Comparison of ENCODE assay signal across 18 cellular contexts in genomic region chr1:17369466-17369865, GRCh38. TPM values are rescaled to one million over a fixed set of nuclear protein-coding genes. Genes with fewer than 3 reads are reported as not detected.
DNase-seq lines count a peak whose midpoint lies in the region; ATAC-seq and TF ChIP-seq lines count a peak whose summit lies in the region.
"Had no signal": no experiment of that assay in that cellular context is flagged by ENCODE, and none has a peak within 500 bp of the region (broad histone marks: within the 10 kb centered on the region; RNA-seq: fewer than 3 reads in every experiment).

No MANE protein-coding gene starts in this region.

- H2AFZ ChIP-seq in neuronal stem cell (ENCODE audit: low read length): no peak overlapping the region
- H2AFZ ChIP-seq: parathyroid adenoma had no signal

- H3K18ac ChIP-seq in neuronal stem cell (ENCODE audit: low read length): peak overlapping the region; percentile 55

- TF ChIP-seq POLR2A in sigmoid colon (IDR thresholded peaks at IDR 0.05): no peak

- no peak overlapping the region for H4K8ac ChIP-seq in neuronal stem cell (ENCODE audit: low read depth, low read length)

- H3K4me1 ChIP-seq in neuronal stem cell (ENCODE audit: control insufficient read depth in 2 of 2, insufficient read depth in 1 of 2, low read depth in 1 of 2, low read length in 2 of 2) (no peaks in the 10 kb centered on the region), sigmoid colon (no peaks in the 10 kb centered on the region)
- H3K4me1 ChIP-seq: parathyroid adenoma had no signal

- H3K9me3 ChIP-seq in MG63: no peaks in the 10 kb centered on the region
- peaks cover 0 to 1% of the 10 kb centered on the region in 2 donors for H3K9me3 ChIP-seq in neuronal stem cell (replicated peaks in 1 of 2; ENCODE audit: control insufficient read depth in 2 of 2, insufficient read depth in 1 of 2, low read depth in 1 of 2, low read length in 2 of 2)
- H3K9me3 ChIP-seq in sigmoid colon: peaks cover 0 to under 1% (median 0%) of the 10 kb centered on the region in 4 donors
- H3K9me3 ChIP-seq: mucosa of descending colon had no signal

- TF ChIP-seq EP300 in sigmoid colon (IDR thresholded peaks at IDR 0.05): no peak

- no peak overlapping the region for H3K4ac ChIP-seq in neuronal stem cell (ENCODE audit: low read length)

- H3K4me2 ChIP-seq in neuronal stem cell (ENCODE audit: insufficient read depth, low read length, poor library complexity, severe bottlenecking): no peak overlapping the region

- no peak overlapping the region for H4K91ac ChIP-seq in neuronal stem cell (ENCODE audit: low read depth, low read length, poor library complexity)

- H3K27ac ChIP-seq in brain microvascular endothelial cell (no peak overlapping the region), neuronal stem cell (replicated peaks; ENCODE audit: low read length) (no peak overlapping the region), sigmoid colon (no peak overlapping the region)
- H3K27ac ChIP-seq: parathyroid adenoma had no signal

- H3K14ac ChIP-seq in neuronal stem cell (ENCODE audit: low read length): no peak overlapping the region

- WGBS in neuronal stem cell (ENCODE audit: extremely low coverage in 2 of 2, insufficient read length in 2 of 2, insufficient replicate concordance in 1 of 2), 2 donors: no CpG with 5 or more reads among the region's 9 CpGs
- WGBS in sigmoid colon, 2 donors: 75 to 78% methylated on average over 9 of the region's 9 CpGs

- H2BK15ac ChIP-seq in neuronal stem cell (ENCODE audit: low read length): no peak overlapping the region

- peak; percentile 78 for DNase-seq in EL
- peak; percentile 18 for DNase-seq in MG63
- DNase-seq in brain microvascular endothelial cell: peak; percentile 19
- no peak for DNase-seq in neuronal stem cell (ENCODE audit: low spot score)
- DNase-seq in DMS 273 (lab: John Stamatoyannopoulos, UW; ENCODE audit: unreplicated experiment): no peak
- no peak for DNase-seq in AG08396 (ENCODE audit: low spot score)
- DNase-seq in sigmoid colon: no peak
- DNase-seq: CD4-positive, alpha-beta T cell; central memory CD4-positive, alpha-beta T cell; KBM-7; kidney; mucosa of descending colon; OCI-M1 had no signal

- H2BK120ac ChIP-seq in neuronal stem cell (ENCODE audit: low read depth, low read length): no peak overlapping the region

- no peak overlapping the region for H2BK12ac ChIP-seq in neuronal stem cell (ENCODE audit: low read length)

- no peaks in the 10 kb centered on the region for H3K79me1 ChIP-seq in neuronal stem cell (ENCODE audit: low read depth, low read length)

- H2AK5ac ChIP-seq in neuronal stem cell (ENCODE audit: low read depth, low read length): no peak overlapping the region

- peak; percentile 10 for TF ChIP-seq CTCF in brain microvascular endothelial cell (IDR thresholded peaks at IDR 0.05; ENCODE audit: low read depth, low read length, missing control alignments)
- TF ChIP-seq CTCF in sigmoid colon (IDR thresholded peaks at IDR 0.05): no peak

- H3K27me3 ChIP-seq in MG63 (no peaks in the 10 kb centered on the region), brain microvascular endothelial cell (replicated peaks) (peaks cover 2% of the 10 kb centered on the region), neuronal stem cell (ENCODE audit: control insufficient read depth in 3 of 3, insufficient read depth in 3 of 3, low read depth in 1 of 3, low read length in 3 of 3) (peaks cover 0 to 49% (median 0%) of the 10 kb centered on the region in 3 experiments), sigmoid colon (peaks cover 0 to 21% (median 0%) of the 10 kb centered on the region in 3 donors)

- no peak overlapping the region for H3K9ac ChIP-seq in neuronal stem cell (ENCODE audit: low read depth, low read length, poor library complexity)
- H3K9ac ChIP-seq: parathyroid adenoma had no signal

- ATAC-seq in GM21529 (IDR thresholded peaks at IDR 0.05; ENCODE audit: unreplicated experiment): no peak
- ATAC-seq: mucosa of descending colon, WTC11 had no signal

- intact Hi-C loops in sigmoid colon (cut with DNase I): no loop called here

- H3K23ac ChIP-seq in neuronal stem cell (ENCODE audit: low read depth, low read length, poor library complexity): no peak overlapping the region

- in situ Hi-C loops in brain microvascular endothelial cell (cut with HindIII; ENCODE audit: low pct_ligation_motif_present, low sequenced_read_pairs): no loop called here

- no peak overlapping the region for H3K4me3 ChIP-seq in MG63
- H3K4me3 ChIP-seq in brain microvascular endothelial cell (ENCODE audit: low read depth, low read length): no peak overlapping the region
- no peak overlapping the region for H3K4me3 ChIP-seq in neuronal stem cell (ENCODE audit: low read length in 2 of 2)
- no peak overlapping the region for H3K4me3 ChIP-seq in sigmoid colon
- H3K4me3 ChIP-seq: mucosa of descending colon had no signal

- H2BK5ac ChIP-seq in neuronal stem cell (ENCODE audit: low read length): no peak overlapping the region

- H3K36me3 ChIP-seq in MG63 (no peaks in the 10 kb centered on the region), brain microvascular endothelial cell (replicated peaks) (no peaks in the 10 kb centered on the region), neuronal stem cell (replicated peaks in 1 of 2; ENCODE audit: control insufficient read depth in 2 of 2, insufficient read depth in 2 of 2, low read length in 2 of 2) (no peaks in the 10 kb centered on the region), sigmoid colon (no peaks in the 10 kb centered on the region)

RNA-seq across cellular contexts. Expression of gene PADI6, which starts 2.5 kb away (rescaled TPM):
- total RNA-seq in MG63 (2014; rRNA removed; shearing (Covaris generic); ENCODE audit: low replicate concordance): not detected in 2 replicates
- not detected for polyA plus RNA-seq in neuronal stem cell (2013, experiment 1 of 2)
- polyA plus RNA-seq in neuronal stem cell (2013, experiment 2 of 2): not detected
- total RNA-seq in sigmoid colon: not detected
- not detected for polyA plus RNA-seq in sigmoid colon
- total RNA-seq: CD4-positive, alpha-beta T cell; G401; kidney; mucosa of descending colon; temporal lobe; WTC11 had no signal

Comparison
In these comparisons a context has a peak if more than half of its experiments do, and no peak if none do; other contexts are left out.
1. DNase-seq: peak in EL (single experiment), MG63 (single experiment) and brain microvascular endothelial cell (single experiment); none in neuronal stem cell (single experiment), DMS 273 (single experiment), AG08396 (single experiment) and sigmoid colon (single experiment).